30 cellular contexts compared by ENCODE assay signal in the genomic region with DNA sequence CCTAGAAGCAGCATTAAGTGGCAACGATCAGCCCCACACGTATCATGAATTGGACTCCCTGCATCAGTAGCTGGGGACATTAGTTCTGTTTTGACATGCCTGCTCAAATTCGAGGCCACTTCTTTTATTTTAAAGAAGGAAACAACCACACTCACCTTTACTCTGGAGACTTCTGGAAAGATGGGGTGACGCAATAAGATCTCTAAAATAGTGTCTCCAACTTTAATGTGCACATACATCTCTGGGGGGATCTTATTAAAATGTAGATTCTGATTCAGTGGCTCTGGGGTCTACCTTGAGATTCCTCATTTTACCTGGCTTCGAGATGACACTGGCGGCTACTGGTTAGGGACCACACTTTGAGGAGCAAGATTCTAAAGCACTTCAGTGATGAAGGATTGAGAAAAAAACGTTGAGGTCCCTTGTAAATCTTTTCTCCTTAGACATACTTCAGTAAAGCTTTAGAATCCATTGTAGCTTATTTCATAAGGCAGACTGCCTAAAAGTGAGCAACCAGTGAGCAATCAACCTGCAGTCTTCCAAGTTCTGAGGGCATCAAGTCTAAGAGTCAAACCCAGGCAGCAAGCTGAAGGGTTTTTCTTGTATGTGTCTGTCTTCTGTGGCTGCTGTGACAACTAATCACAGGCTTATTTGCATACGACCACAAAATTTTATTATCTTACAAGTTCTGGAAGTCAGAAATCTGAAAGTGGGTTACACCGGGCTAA.
"Had no signal": no experiment of that assay in that cellular context is flagged by ENCODE, and none has a peak within 500 bp of the region (broad histone marks: within the 10 kb centered on the region; RNA-seq: fewer than 3 reads in every experiment).

No MANE protein-coding gene starts in this region.

- H3K36me3 ChIP-seq: esophagus muscularis mucosa, left ventricle myocardium inferior, neural progenitor cell, stomach, suprapubic skin, transverse colon, WERI-Rb-1 had no signal

- H3K4me2 ChIP-seq: neural progenitor cell, smooth muscle cell had no signal

- H3K27me3 ChIP-seq: neural progenitor cell, stomach, suprapubic skin, transverse colon had no signal

- H3K9me3 ChIP-seq: esophagus muscularis mucosa, left ventricle myocardium inferior, stomach, suprapubic skin, transverse colon had no signal

- H3K27ac ChIP-seq: coronary artery, esophagus muscularis mucosa, left ventricle myocardium inferior, neural progenitor cell, stomach, suprapubic skin, transverse colon, WERI-Rb-1 had no signal

- H3K4me1 ChIP-seq: stomach, suprapubic skin, transverse colon had no signal

- H3K4me3 Mint-ChIP-seq: activated CD4-positive, alpha-beta T cell treated with anti-CD3 and anti-CD28 coated beads, Interleukin-2, amount 10 ng/mL, durations not matched to agents 7 days and 5 days; activated CD8-positive, alpha-beta T cell treated with anti-CD3 and anti-CD28 coated beads, Interleukin-2, amount 10 ng/mL, durations not matched to agents 7 days and 5 days; activated naive CD8-positive, alpha-beta T cell treated with anti-CD3 and anti-CD28 coated beads, Interleukin-2, amount 10 ng/mL, durations not matched to agents 7 days and 5 days; activated T-cell treated with anti-CD3 and anti-CD28 coated beads, Interleukin-2, amount 50 U/mL, for 24 hours; immature natural killer cell; mesothelial cell of epicardium; naive thymus-derived CD8-positive, alpha-beta T cell; neural progenitor cell; stimulated activated memory B cell treated with anti-CD40 and anti-IgM and Interleukin-4, amounts not matched to agents 10 μg/mL and 1 μg/mL and 100 μg/mL, for 72 hours; T-helper 2 cell treated with Interferon-gamma antibody and Interleukin-4, amounts not matched to agents 5 μg/mL and 100 μg/mL, for 36 hours had no signal

- H3K4me3 ChIP-seq: coronary artery, esophagus muscularis mucosa, left ventricle myocardium inferior, neural progenitor cell, smooth muscle cell, stomach, suprapubic skin, transverse colon had no signal

- H3K9me3 Mint-ChIP-seq: activated T-helper 2 cell treated with anti-CD3 and anti-CD28 coated beads, Interferon-gamma antibody, Interleukin-2, Interleukin-4, amounts not matched to agents 10 μg/mL and 5 μg/mL and 100 μg/mL, durations not matched to agents 14 hours and 24 hours and 36 hours; neural progenitor cell; stimulated activated memory B cell treated with anti-CD40 and anti-IgM and Interleukin-4, amounts not matched to agents 10 μg/mL and 1 μg/mL and 100 μg/mL, for 72 hours had no signal

- H2AFZ ChIP-seq: neural progenitor cell had no signal

- H3K9ac ChIP-seq: neural progenitor cell had no signal

- H3K4me1 Mint-ChIP-seq: activated CD4-positive, alpha-beta T cell treated with anti-CD3 and anti-CD28 coated beads, Interleukin-2, amount 10 ng/mL, durations not matched to agents 7 days and 5 days; activated naive CD8-positive, alpha-beta T cell treated with anti-CD3 and anti-CD28 coated beads, Interleukin-2, amount 10 ng/mL, durations not matched to agents 7 days and 5 days; immature natural killer cell; naive thymus-derived CD8-positive, alpha-beta T cell; stimulated activated memory B cell treated with anti-CD40 and anti-IgM and Interleukin-4, amounts not matched to agents 10 μg/mL and 1 μg/mL and 100 μg/mL, for 72 hours had no signal

- H3K27ac Mint-ChIP-seq: activated CD4-positive, alpha-beta T cell treated with anti-CD3 and anti-CD28 coated beads, Interleukin-2, amount 10 ng/mL, durations not matched to agents 7 days and 5 days; activated CD8-positive, alpha-beta T cell treated with anti-CD3 and anti-CD28 coated beads, Interleukin-2, amount 10 ng/mL, durations not matched to agents 7 days and 5 days; activated naive CD8-positive, alpha-beta T cell treated with anti-CD3 and anti-CD28 coated beads, Interleukin-2, amount 10 ng/mL, durations not matched to agents 7 days and 5 days; activated T-cell treated with anti-CD3 and anti-CD28 coated beads, Interleukin-2, amount 50 U/mL, for 24 hours; activated T-helper 2 cell treated with anti-CD3 and anti-CD28 coated beads, Interferon-gamma antibody, Interleukin-2, Interleukin-4, amounts not matched to agents 10 μg/mL and 5 μg/mL and 100 μg/mL, durations not matched to agents 14 hours and 24 hours and 36 hours; immature natural killer cell; naive thymus-derived CD8-positive, alpha-beta T cell; neural progenitor cell; stimulated activated memory B cell treated with anti-CD40 and anti-IgM and Interleukin-4, amounts not matched to agents 10 μg/mL and 1 μg/mL and 100 μg/mL, for 72 hours; T-helper 2 cell treated with Interferon-gamma antibody and Interleukin-4, amounts not matched to agents 5 μg/mL and 100 μg/mL, for 36 hours had no signal

- H3K27me3 Mint-ChIP-seq: activated CD4-positive, alpha-beta T cell treated with anti-CD3 and anti-CD28 coated beads, Interleukin-2, amount 10 ng/mL, durations not matched to agents 7 days and 5 days; activated naive CD8-positive, alpha-beta T cell treated with anti-CD3 and anti-CD28 coated beads, Interleukin-2, amount 10 ng/mL, durations not matched to agents 7 days and 5 days; activated T-cell treated with anti-CD3 and anti-CD28 coated beads, Interleukin-2, amount 50 U/mL, for 24 hours; stimulated activated memory B cell treated with anti-CD40 and anti-IgM and Interleukin-4, amounts not matched to agents 10 μg/mL and 1 μg/mL and 100 μg/mL, for 72 hours had no signal

- H3K36me3 Mint-ChIP-seq: activated naive CD8-positive, alpha-beta T cell treated with anti-CD3 and anti-CD28 coated beads, Interleukin-2, amount 10 ng/mL, durations not matched to agents 7 days and 5 days; immature natural killer cell; mesothelial cell of epicardium; naive thymus-derived CD8-positive, alpha-beta T cell; neural progenitor cell; stimulated activated memory B cell treated with anti-CD40 and anti-IgM and Interleukin-4, amounts not matched to agents 10 μg/mL and 1 μg/mL and 100 μg/mL, for 72 hours had no signal

- DNase-seq: activated CD4-positive, alpha-beta T cell treated with anti-CD3 and anti-CD28 coated beads, Interleukin-2, amount 10 ng/mL, durations not matched to agents 7 days and 5 days; activated CD4-positive, CD25-positive, alpha-beta regulatory T cell treated with anti-CD3 and anti-CD28 coated beads, Interleukin-2, amount 50 U/mL, for 72 hours; activated CD8-positive, alpha-beta memory T cell treated with anti-CD3 and anti-CD28 coated beads, Interleukin-2, amount 50 U/mL, for 4 hours; activated CD8-positive, alpha-beta T cell treated with anti-CD3 and anti-CD28 coated beads, Interleukin-2, amount 10 ng/mL, durations not matched to agents 7 days and 5 days; activated naive CD4-positive, alpha-beta T cell treated with Interleukin-2 at 50 U/mL for 16 hours; activated naive CD8-positive, alpha-beta T cell treated with anti-CD3 and anti-CD28 coated beads, Interleukin-2, amount 10 ng/mL, durations not matched to agents 7 days and 5 days; activated T-cell treated with anti-CD3 and anti-CD28 coated beads, Interleukin-2, amount 50 U/mL, for 24 hours; amniotic stem cell; cerebellar nuclear complex; foreskin melanocyte; immature natural killer cell; left ventricle myocardium inferior; naive thymus-derived CD8-positive, alpha-beta T cell; posterior cingulate gyrus; stimulated activated CD4-positive, alpha-beta T cell treated with anti-CD3 and anti-CD28 coated beads, Interleukin-15, amount 100 ng/mL, for 24 hours; stomach; transverse colon; WERI-Rb-1 had no signal

- FAIRE-seq: TTC549, urothelium cell line had no signal

- ATAC-seq: activated CD8-positive, alpha-beta T cell treated with anti-CD3 and anti-CD28 coated beads, Interleukin-2, amount 10 ng/mL, durations not matched to agents 7 days and 5 days; naive thymus-derived CD8-positive, alpha-beta T cell; sciatic nerve; stimulated activated memory B cell treated with anti-CD40 and anti-IgM and Interleukin-4, amounts not matched to agents 10 μg/mL and 1 μg/mL and 100 μg/mL, for 72 hours had no signal
